Comparison of ENCODE assay signal across 1 cellular context in the genomic region with DNA sequence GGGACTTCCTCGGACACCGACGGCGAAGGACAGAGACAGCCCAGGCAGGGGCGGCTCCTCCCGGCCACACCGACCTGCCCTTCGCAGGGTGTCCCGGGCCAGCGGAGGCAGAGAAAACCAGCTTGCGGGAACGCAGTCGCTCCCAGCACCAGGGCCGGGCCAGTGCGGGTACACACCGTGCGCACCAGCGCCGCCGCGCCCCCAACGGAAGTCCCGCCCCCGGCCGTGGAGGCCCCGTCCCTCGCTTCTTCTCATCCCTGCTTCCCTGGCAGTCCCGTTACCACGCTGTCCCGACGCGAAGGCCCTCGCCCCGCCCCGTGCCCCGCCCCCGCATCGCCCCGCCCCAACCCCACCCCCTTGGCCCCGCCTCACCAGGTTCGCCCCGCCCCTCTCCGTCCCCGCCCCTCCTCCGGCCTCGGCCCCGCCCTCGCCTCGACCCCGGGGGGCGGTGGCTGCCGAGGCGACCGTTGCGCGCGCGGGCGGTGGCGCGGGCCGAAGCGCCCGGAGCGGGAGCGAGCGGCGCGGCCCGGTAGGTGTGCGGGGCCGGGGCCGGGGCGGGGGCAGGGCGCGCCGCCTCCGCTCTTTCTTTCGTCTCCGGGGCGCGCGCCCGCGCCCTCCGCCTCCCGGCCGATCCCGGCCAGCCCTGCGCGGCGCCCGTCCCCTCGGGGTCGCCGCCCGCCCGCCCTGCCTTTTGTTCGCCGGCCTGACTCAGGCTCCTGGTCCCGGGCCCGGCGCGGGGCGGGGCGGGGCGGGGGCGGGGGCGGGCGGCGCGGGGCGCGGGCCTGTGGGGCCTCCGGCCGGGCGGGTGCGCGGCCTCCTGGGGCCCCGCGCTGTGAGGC.
TF ChIP-seq lines count a peak whose summit lies in the region.

A gene with protein sequence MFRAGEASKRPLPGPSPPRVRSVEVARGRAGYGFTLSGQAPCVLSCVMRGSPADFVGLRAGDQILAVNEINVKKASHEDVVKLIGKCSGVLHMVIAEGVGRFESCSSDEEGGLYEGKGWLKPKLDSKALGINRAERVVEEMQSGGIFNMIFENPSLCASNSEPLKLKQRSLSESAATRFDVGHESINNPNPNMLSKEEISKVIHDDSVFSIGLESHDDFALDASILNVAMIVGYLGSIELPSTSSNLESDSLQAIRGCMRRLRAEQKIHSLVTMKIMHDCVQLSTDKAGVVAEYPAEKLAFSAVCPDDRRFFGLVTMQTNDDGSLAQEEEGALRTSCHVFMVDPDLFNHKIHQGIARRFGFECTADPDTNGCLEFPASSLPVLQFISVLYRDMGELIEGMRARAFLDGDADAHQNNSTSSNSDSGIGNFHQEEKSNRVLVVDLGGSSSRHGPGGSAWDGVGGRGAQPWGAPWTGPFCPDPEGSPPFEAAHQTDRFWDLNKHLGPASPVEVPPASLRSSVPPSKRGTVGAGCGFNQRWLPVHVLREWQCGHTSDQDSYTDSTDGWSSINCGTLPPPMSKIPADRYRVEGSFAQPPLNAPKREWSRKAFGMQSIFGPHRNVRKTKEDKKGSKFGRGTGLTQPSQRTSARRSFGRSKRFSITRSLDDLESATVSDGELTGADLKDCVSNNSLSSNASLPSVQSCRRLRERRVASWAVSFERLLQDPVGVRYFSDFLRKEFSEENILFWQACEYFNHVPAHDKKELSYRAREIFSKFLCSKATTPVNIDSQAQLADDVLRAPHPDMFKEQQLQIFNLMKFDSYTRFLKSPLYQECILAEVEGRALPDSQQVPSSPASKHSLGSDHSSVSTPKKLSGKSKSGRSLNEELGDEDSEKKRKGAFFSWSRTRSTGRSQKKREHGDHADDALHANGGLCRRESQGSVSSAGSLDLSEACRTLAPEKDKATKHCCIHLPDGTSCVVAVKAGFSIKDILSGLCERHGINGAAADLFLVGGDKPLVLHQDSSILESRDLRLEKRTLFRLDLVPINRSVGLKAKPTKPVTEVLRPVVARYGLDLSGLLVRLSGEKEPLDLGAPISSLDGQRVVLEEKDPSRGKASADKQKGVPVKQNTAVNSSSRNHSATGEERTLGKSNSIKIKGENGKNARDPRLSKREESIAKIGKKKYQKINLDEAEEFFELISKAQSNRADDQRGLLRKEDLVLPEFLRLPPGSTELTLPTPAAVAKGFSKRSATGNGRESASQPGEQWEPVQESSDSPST (N-terminal part only) (plus strand): TSS at position 451 of the 839 bp plus-strand sequence. CDS start 23,150 bp downstream, outside the sequence.

TF ChIP-seq in SK-N-SH, 30 proteins besides CTCF, POLR2A, EP300 and RAD21 (continued from another document):
- TF ChIP-seq, protein P1, sequence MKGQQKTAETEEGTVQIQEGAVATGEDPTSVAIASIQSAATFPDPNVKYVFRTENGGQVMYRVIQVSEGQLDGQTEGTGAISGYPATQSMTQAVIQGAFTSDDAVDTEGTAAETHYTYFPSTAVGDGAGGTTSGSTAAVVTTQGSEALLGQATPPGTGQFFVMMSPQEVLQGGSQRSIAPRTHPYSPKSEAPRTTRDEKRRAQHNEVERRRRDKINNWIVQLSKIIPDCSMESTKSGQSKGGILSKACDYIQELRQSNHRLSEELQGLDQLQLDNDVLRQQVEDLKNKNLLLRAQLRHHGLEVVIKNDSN (IDR thresholded peaks at IDR 0.05; ENCODE audit: borderline replicate concordance, low read depth) = no peak
- TF ChIP-seq POLR2AphosphoS5 (IDR thresholded peaks at IDR 0.05; ENCODE audit: low read depth, low read length) (peak; percentile 48), NRF1 (IDR thresholded peaks at IDR 0.05; ENCODE audit: low read depth, low read length) (peak; percentile 53), SMC3 (IDR thresholded peaks at IDR 0.05; ENCODE audit: low read depth, low read length) (no peak), CHD2 (IDR thresholded peaks at IDR 0.05; ENCODE audit: low read length, partially characterized antibody) (peak; percentile 27), MXI1 (IDR thresholded peaks at IDR 0.05; ENCODE audit: low read depth, low read length) (peak; percentile 86), RFX5 (IDR thresholded peaks at IDR 0.05; ENCODE audit: low read length) (no peak), GABPA (IDR thresholded peaks at IDR 0.05; ENCODE audit: low read depth) (peak; percentile 78), FOXM1 (IDR thresholded peaks at IDR 0.05; ENCODE audit: low read depth) (no peak), MEF2A (IDR thresholded peaks at IDR 0.05; ENCODE audit: borderline replicate concordance, low read depth) (no peak), YY1 (IDR thresholded peaks at IDR 0.05; ENCODE audit: low read depth) (0 out of 2 replicates have a peak, but pooled peaks have one; percentile 37), NFIC (IDR thresholded peaks at IDR 0.05; ENCODE audit: borderline replicate concordance) (no peak)
- TF ChIP-seq, protein P2, sequence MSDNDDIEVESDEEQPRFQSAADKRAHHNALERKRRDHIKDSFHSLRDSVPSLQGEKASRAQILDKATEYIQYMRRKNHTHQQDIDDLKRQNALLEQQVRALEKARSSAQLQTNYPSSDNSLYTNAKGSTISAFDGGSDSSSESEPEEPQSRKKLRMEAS (IDR thresholded peaks at IDR 0.05; ENCODE audit: low read depth) = peak; percentile 80; the same call in 1 of the 2 replicates
- TF ChIP-seq, protein P3, sequence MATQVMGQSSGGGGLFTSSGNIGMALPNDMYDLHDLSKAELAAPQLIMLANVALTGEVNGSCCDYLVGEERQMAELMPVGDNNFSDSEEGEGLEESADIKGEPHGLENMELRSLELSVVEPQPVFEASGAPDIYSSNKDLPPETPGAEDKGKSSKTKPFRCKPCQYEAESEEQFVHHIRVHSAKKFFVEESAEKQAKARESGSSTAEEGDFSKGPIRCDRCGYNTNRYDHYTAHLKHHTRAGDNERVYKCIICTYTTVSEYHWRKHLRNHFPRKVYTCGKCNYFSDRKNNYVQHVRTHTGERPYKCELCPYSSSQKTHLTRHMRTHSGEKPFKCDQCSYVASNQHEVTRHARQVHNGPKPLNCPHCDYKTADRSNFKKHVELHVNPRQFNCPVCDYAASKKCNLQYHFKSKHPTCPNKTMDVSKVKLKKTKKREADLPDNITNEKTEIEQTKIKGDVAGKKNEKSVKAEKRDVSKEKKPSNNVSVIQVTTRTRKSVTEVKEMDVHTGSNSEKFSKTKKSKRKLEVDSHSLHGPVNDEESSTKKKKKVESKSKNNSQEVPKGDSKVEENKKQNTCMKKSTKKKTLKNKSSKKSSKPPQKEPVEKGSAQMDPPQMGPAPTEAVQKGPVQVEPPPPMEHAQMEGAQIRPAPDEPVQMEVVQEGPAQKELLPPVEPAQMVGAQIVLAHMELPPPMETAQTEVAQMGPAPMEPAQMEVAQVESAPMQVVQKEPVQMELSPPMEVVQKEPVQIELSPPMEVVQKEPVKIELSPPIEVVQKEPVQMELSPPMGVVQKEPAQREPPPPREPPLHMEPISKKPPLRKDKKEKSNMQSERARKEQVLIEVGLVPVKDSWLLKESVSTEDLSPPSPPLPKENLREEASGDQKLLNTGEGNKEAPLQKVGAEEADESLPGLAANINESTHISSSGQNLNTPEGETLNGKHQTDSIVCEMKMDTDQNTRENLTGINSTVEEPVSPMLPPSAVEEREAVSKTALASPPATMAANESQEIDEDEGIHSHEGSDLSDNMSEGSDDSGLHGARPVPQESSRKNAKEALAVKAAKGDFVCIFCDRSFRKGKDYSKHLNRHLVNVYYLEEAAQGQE (IDR thresholded peaks at IDR 0.05; ENCODE audit: low read depth, low read length) = no peak
TF ChIP-seq in SK-N-SH: peak in this region for 8.
